ENCODE assay signal across 8 cellular contexts in genomic region chr1:51433269-51433971, GRCh38.
DNase-seq lines count a peak whose midpoint lies in the region; ATAC-seq lines count a peak whose summit lies in the region.
"Had no signal": no experiment of that assay in that cellular context is flagged by ENCODE, and none has a peak within 500 bp of the region (broad histone marks: within the 10 kb centered on the region; RNA-seq: fewer than 3 reads in every experiment).

No MANE protein-coding gene starts in this region.

- peak; percentile 48 for ATAC-seq in GM21737 (IDR thresholded peaks at IDR 0.05; ENCODE audit: unreplicated experiment)

- peak; percentile 76 for DNase-seq in RPMI8226
- peak; percentile 10 for DNase-seq in fibroblast of gingiva (ENCODE audit: low read depth)
- DNase-seq in DMS79 (lab: John Stamatoyannopoulos, UW) = no peak
- no peak for DNase-seq in NCI-H2196 treated with DMSO at 0.1 percent for 48 hours (lab: John Stamatoyannopoulos, UW; ENCODE audit: unreplicated experiment)
- DNase-seq in SKM-1 (lab: John Stamatoyannopoulos, UW; ENCODE audit: unreplicated experiment) = no peak
- DNase-seq: NCI-H1048 had no signal

- peak overlapping the region in 14 of 21 experiments; percentile 1 to 75 (median 50) for H3K27ac ChIP-seq in skin epidermis

- no peak overlapping the region for H3K4me3 ChIP-seq in skin epidermis

Comparison
In these comparisons a context has a peak if more than half of its experiments do, and no peak if none do; other contexts are left out.
1. DNase-seq: peak in RPMI8226 (single experiment) and fibroblast of gingiva (single experiment); none in DMS79 (single experiment), NCI-H2196 treated with DMSO at 0.1 percent for 48 hours (single experiment) and SKM-1 (single experiment).